In genomic region chr5:152819891-152820290, GRCh38 we compare ENCODE assay signal across 28 cellular contexts.
"Had no signal": no experiment of that assay in that cellular context is flagged by ENCODE, and none has a peak within 500 bp of the region (broad histone marks: within the 10 kb centered on the region; RNA-seq: fewer than 3 reads in every experiment).

No MANE protein-coding gene starts in this region.

- H3K9me3 ChIP-seq: adrenal gland, body of pancreas, esophagus squamous epithelium had no signal

- H3K27ac ChIP-seq: adrenal gland, body of pancreas, epithelial cell of prostate, esophagus squamous epithelium had no signal

- H3K36me3 Mint-ChIP-seq: activated naive CD4-positive, alpha-beta T cell treated with anti-CD3 and anti-CD28 coated beads, Interleukin-2, amount 50 U/mL, for 24 hours; activated naive CD8-positive, alpha-beta T cell treated with anti-CD3 and anti-CD28 coated beads for 36 hours had no signal

- H3K9me3 Mint-ChIP-seq: activated CD4-positive, alpha-beta T cell treated with anti-CD3 and anti-CD28 coated beads, Interleukin-2, amount 10 ng/mL, durations not matched to agents 7 days and 5 days; activated naive CD4-positive, alpha-beta T cell treated with anti-CD3 and anti-CD28 coated beads, Interleukin-2, amount 50 U/mL, for 24 hours; activated T-cell treated with anti-CD3 and anti-CD28 coated beads, Interleukin-2, amount 50 U/mL, for 4 hours had no signal

- H3K27me3 ChIP-seq: adrenal gland, body of pancreas, esophagus squamous epithelium had no signal

- H3K27ac Mint-ChIP-seq: activated CD4-positive, alpha-beta T cell treated with anti-CD3 and anti-CD28 coated beads for 36 hours; activated CD4-positive, alpha-beta T cell treated with anti-CD3 and anti-CD28 coated beads, Interleukin-2, amount 10 ng/mL, durations not matched to agents 7 days and 5 days; activated CD8-positive, alpha-beta T cell treated with anti-CD3 and anti-CD28 coated beads for 36 hours; activated naive CD4-positive, alpha-beta T cell treated with anti-CD3 and anti-CD28 coated beads, Interleukin-2, amount 50 U/mL, for 24 hours; activated naive CD8-positive, alpha-beta T cell treated with anti-CD3 and anti-CD28 coated beads for 36 hours; activated naive CD8-positive, alpha-beta T cell treated with anti-CD3 and anti-CD28 coated beads, Interleukin-2, amount 50 U/mL, for 24 hours; activated T-helper 2 cell treated with anti-CD3 and anti-CD28 coated beads, Interferon-gamma antibody, Interleukin-2, Interleukin-4, amounts not matched to agents 10 μg/mL and 5 μg/mL and 100 μg/mL, durations not matched to agents 14 hours and 24 hours and 36 hours; effector memory CD8-positive, alpha-beta T cell had no signal

- H3K4me3 Mint-ChIP-seq: activated CD4-positive, alpha-beta T cell treated with anti-CD3 and anti-CD28 coated beads for 36 hours; activated CD4-positive, alpha-beta T cell treated with anti-CD3 and anti-CD28 coated beads, Interleukin-2, amount 10 ng/mL, durations not matched to agents 7 days and 5 days; activated CD8-positive, alpha-beta T cell treated with anti-CD3 and anti-CD28 coated beads for 36 hours; activated naive CD4-positive, alpha-beta T cell treated with anti-CD3 and anti-CD28 coated beads for 36 hours; activated naive CD4-positive, alpha-beta T cell treated with anti-CD3 and anti-CD28 coated beads, Interleukin-2, amount 50 U/mL, for 24 hours; activated naive CD8-positive, alpha-beta T cell treated with anti-CD3 and anti-CD28 coated beads for 36 hours; activated naive CD8-positive, alpha-beta T cell treated with anti-CD3 and anti-CD28 coated beads, Interleukin-2, amount 50 U/mL, for 24 hours; activated T-cell treated with anti-CD3 and anti-CD28 coated beads, Interleukin-2, amount 50 U/mL, for 4 hours; effector memory CD8-positive, alpha-beta T cell had no signal

- H3K36me3 ChIP-seq: adrenal gland, esophagus squamous epithelium had no signal

- H3K4me3 ChIP-seq: adrenal gland, body of pancreas, esophagus squamous epithelium had no signal

- H3K27me3 Mint-ChIP-seq: activated CD4-positive, alpha-beta T cell treated with anti-CD3 and anti-CD28 coated beads for 36 hours; activated CD4-positive, alpha-beta T cell treated with anti-CD3 and anti-CD28 coated beads, Interleukin-2, amount 10 ng/mL, durations not matched to agents 7 days and 5 days; activated CD8-positive, alpha-beta T cell treated with anti-CD3 and anti-CD28 coated beads for 36 hours; activated naive CD4-positive, alpha-beta T cell treated with anti-CD3 and anti-CD28 coated beads, Interleukin-2, amount 50 U/mL, for 24 hours; activated naive CD8-positive, alpha-beta T cell treated with anti-CD3 and anti-CD28 coated beads for 36 hours; activated naive CD8-positive, alpha-beta T cell treated with anti-CD3 and anti-CD28 coated beads, Interleukin-2, amount 50 U/mL, for 24 hours; effector memory CD8-positive, alpha-beta T cell had no signal

- H3K4me1 ChIP-seq: adrenal gland, body of pancreas, esophagus squamous epithelium had no signal

- DNase-seq: activated CD4-positive, alpha-beta T cell treated with anti-CD3 and anti-CD28 coated beads for 36 hours; activated CD4-positive, alpha-beta T cell treated with anti-CD3 and anti-CD28 coated beads, Interleukin-2, amount 10 ng/mL, durations not matched to agents 7 days and 5 days; activated CD4-positive, alpha-beta T cell treated with anti-CD3 and anti-CD28 coated beads, Interleukin-2, amount 50 U/mL, for 4 hours; activated CD4-positive, CD25-positive, alpha-beta regulatory T cell; activated CD4-positive, CD25-positive, alpha-beta regulatory T cell treated with anti-CD3 and anti-CD28 coated beads, Interleukin-2, amount 50 U/mL, for 72 hours; activated CD8-positive, alpha-beta memory T cell treated with anti-CD3 and anti-CD28 coated beads for 24 hours; activated CD8-positive, alpha-beta T cell treated with anti-CD3 and anti-CD28 coated beads for 36 hours; activated effector memory CD4-positive, alpha-beta T cell treated with anti-CD3 and anti-CD28 coated beads, Interleukin-2, amount 50 U/mL, for 16 hours; activated naive CD4-positive, alpha-beta T cell treated with anti-CD3 and anti-CD28 coated beads for 36 hours; activated naive CD8-positive, alpha-beta T cell treated with anti-CD3 and anti-CD28 coated beads for 36 hours; activated naive CD8-positive, alpha-beta T cell treated with anti-CD3 and anti-CD28 coated beads, Interleukin-2, amount 50 U/mL, for 24 hours; activated T-cell treated with anti-CD3 and anti-CD28 coated beads, Interleukin-2, amount 50 U/mL, for 4 hours; adrenal gland; amygdala; aorta; body of pancreas; caudate nucleus; cortex of kidney; dermis blood vessel endothelial cell; effector CD4-positive, alpha-beta T cell; effector memory CD8-positive, alpha-beta T cell; esophagus squamous epithelium; foreskin melanocyte; head of caudate nucleus; T-helper 2 cell had no signal

- H3K4me1 Mint-ChIP-seq: activated CD4-positive, alpha-beta T cell treated with anti-CD3 and anti-CD28 coated beads for 36 hours; activated CD4-positive, alpha-beta T cell treated with anti-CD3 and anti-CD28 coated beads, Interleukin-2, amount 10 ng/mL, durations not matched to agents 7 days and 5 days; activated naive CD4-positive, alpha-beta T cell treated with anti-CD3 and anti-CD28 coated beads, Interleukin-2, amount 50 U/mL, for 24 hours; activated naive CD8-positive, alpha-beta T cell treated with anti-CD3 and anti-CD28 coated beads for 36 hours; activated naive CD8-positive, alpha-beta T cell treated with anti-CD3 and anti-CD28 coated beads, Interleukin-2, amount 50 U/mL, for 24 hours had no signal
